In genomic region chr1:156898151-156898550, GRCh38 we compare ENCODE assay signal across 12 cellular contexts. TPM values are rescaled to one million over a fixed set of nuclear protein-coding genes. Genes with fewer than 3 reads are reported as not detected.
DNase-seq lines count a peak whose midpoint lies in the region; ATAC-seq and TF ChIP-seq lines count a peak whose summit lies in the region.
"Had no signal": no experiment of that assay in that cellular context is flagged by ENCODE, and none has a peak within 500 bp of the region (broad histone marks: within the 10 kb centered on the region; RNA-seq: fewer than 3 reads in every experiment).

No MANE protein-coding gene starts in this region.

- POLR2A ChIA-PET in GM10248 (lab: Yijun Ruan, JAX): no interaction called here

- no peak overlapping the region for H3K4me3 Mint-ChIP-seq in activated T-helper 17 cell treated with anti-CD3 and anti-CD28 coated beads, Interleukin-2, amount 50 U/mL, for 72 hours

- peak overlapping the region; percentile 17 for H3K4me3 ChIP-seq in HFF-Myc (replicated peaks; ENCODE audit: low read depth, low read length)
- peak overlapping the region; percentile 0 for H3K4me3 ChIP-seq in skeletal muscle cell (ENCODE audit: low read depth, low read length)

- peak; percentile 52 for DNase-seq in HFF-Myc (ENCODE audit: extremely low read depth, low read depth)
- DNase-seq in left ventricle myocardium superior: peak; percentile 74
- DNase-seq in skeletal muscle cell (ENCODE audit: low read depth): peak; percentile 60
- DNase-seq in activated CD8-positive, alpha-beta memory T cell treated with anti-CD3 and anti-CD28 coated beads for 24 hours: no peak
- no peak for DNase-seq in head of caudate nucleus
- DNase-seq in GM10248 (ENCODE audit: extremely low spot score): no peak
- DNase-seq in NCI-H2029 (lab: John Stamatoyannopoulos, UW): no peak
- DNase-seq: dorsolateral prefrontal cortex, NCI-H1436 treated with DMSO at 0.1 percent for 48 hours, T1000 had no signal

- H3K27ac Mint-ChIP-seq in activated T-helper 17 cell treated with anti-CD3 and anti-CD28 coated beads, Interleukin-2, amount 50 U/mL, for 72 hours: no peak overlapping the region

- no peaks in the 10 kb centered on the region for H3K36me3 Mint-ChIP-seq in activated T-helper 17 cell treated with anti-CD3 and anti-CD28 coated beads, Interleukin-2, amount 50 U/mL, for 72 hours (ENCODE audit: low read depth)

- intact Hi-C loops in left ventricle myocardium superior (cut with micrococcal nuclease) (no loop called here), head of caudate nucleus (cut with DNase I) (no loop called here)

- no peaks in the 10 kb centered on the region for H3K9me3 Mint-ChIP-seq in activated T-helper 17 cell treated with anti-CD3 and anti-CD28 coated beads, Interleukin-2, amount 50 U/mL, for 72 hours

- peaks cover 7% of the 10 kb centered on the region for H3K4me1 Mint-ChIP-seq in activated T-helper 17 cell treated with anti-CD3 and anti-CD28 coated beads, Interleukin-2, amount 50 U/mL, for 72 hours

- peak; percentile 18 for ATAC-seq in activated T-helper 17 cell treated with anti-CD3 and anti-CD28 coated beads, Interleukin-2, amount 50 U/mL, for 72 hours (replicated peaks)
- ATAC-seq in left ventricle myocardium superior: peak; percentile 35

- TF ChIP-seq CTCF in HFF-Myc (IDR thresholded peaks at IDR 0.05; ENCODE audit: low read depth, low read length, missing control alignments): no peak
- no peak for TF ChIP-seq CTCF in GM10248 (IDR thresholded peaks at IDR 0.05; ENCODE audit: control extremely low read depth, extremely low read depth, low read depth, missing control alignments)

- peaks cover 32% of the 10 kb centered on the region for H3K27me3 Mint-ChIP-seq in activated T-helper 17 cell treated with anti-CD3 and anti-CD28 coated beads, Interleukin-2, amount 50 U/mL, for 72 hours

- CTCF ChIA-PET in GM10248 (lab: Yijun Ruan, JAX): interaction anchor here (1.2 to 5.0 kb wide), 3 partner anchors 7 to 172 kb away, joined by 3 to 31 read pairs (median 3); partner anchors contain the start of gene PEAR1

RNA-seq across cellular contexts. Expression of gene PEAR1, which starts 4.6 kb away (rescaled TPM):
- total RNA-seq in activated T-helper 17 cell treated with anti-CD3 and anti-CD28 coated beads, Interleukin-2, amount 50 U/mL, for 72 hours: not detected
- total RNA-seq in left ventricle myocardium superior: 8.2 TPM

RNA-seq across cellular contexts. Expression of gene LRRC71, which starts 22.3 kb away (rescaled TPM):
- not detected for total RNA-seq in activated T-helper 17 cell treated with anti-CD3 and anti-CD28 coated beads, Interleukin-2, amount 50 U/mL, for 72 hours
- total RNA-seq in left ventricle myocardium superior: 0.17 TPM

RNA-seq across cellular contexts. Expression of gene NTRK1, which starts 37.5 kb away (rescaled TPM):
- total RNA-seq in activated T-helper 17 cell treated with anti-CD3 and anti-CD28 coated beads, Interleukin-2, amount 50 U/mL, for 72 hours: 10 to 100 TPM in 1 of 2 donors, 1 to 10 TPM in 1; 2.5 to 13.3 TPM
- total RNA-seq in left ventricle myocardium superior: 0.69 TPM

RNA-seq across cellular contexts. Expression of gene INSRR, which starts 39.2 kb away (rescaled TPM):
- total RNA-seq in activated T-helper 17 cell treated with anti-CD3 and anti-CD28 coated beads, Interleukin-2, amount 50 U/mL, for 72 hours: under 1 TPM; 0.04 to 0.66 TPM
- 0.72 TPM for total RNA-seq in left ventricle myocardium superior
- total RNA-seq: subcutaneous adipose tissue had no signal

Comparison
In these comparisons a context has a peak if more than half of its experiments do, and no peak if none do; other contexts are left out.
1. DNase-seq: peak in HFF-Myc (single experiment), left ventricle myocardium superior (single experiment) and skeletal muscle cell (single experiment); none in activated CD8-positive, alpha-beta memory T cell treated with anti-CD3 and anti-CD28 coated beads for 24 hours (single experiment), head of caudate nucleus (0 of 42), GM10248 (single experiment) and NCI-H2029 (single experiment).